Comparison of ENCODE assay signal across 9 cellular contexts in genomic region chr9:107584944-107585343, GRCh38.
"Had no signal": no experiment of that assay in that cellular context is flagged by ENCODE, and none has a peak within 500 bp of the region (broad histone marks: within the 10 kb centered on the region; RNA-seq: fewer than 3 reads in every experiment).

No MANE protein-coding gene starts in this region.

- H3K27ac ChIP-seq: GM23248 had no signal

- H3K27ac Mint-ChIP-seq: H9 had no signal

- FAIRE-seq: H54, HTR-8/SVneo, K562 had no signal

- H2AFZ ChIP-seq: GM23248 had no signal

- ATAC-seq: K562 had no signal

- DNase-seq: GM23248, GOT3, H9, HCEC 1CT, IMR-90, KG1 had no signal

- H3K4me3 ChIP-seq: GM23248, K562 had no signal

- H3K9ac ChIP-seq: GM23248 had no signal

- H3K9me3 Mint-ChIP-seq: H9 had no signal

- H3K4me3 Mint-ChIP-seq: H9 had no signal
